In the genomic region with DNA sequence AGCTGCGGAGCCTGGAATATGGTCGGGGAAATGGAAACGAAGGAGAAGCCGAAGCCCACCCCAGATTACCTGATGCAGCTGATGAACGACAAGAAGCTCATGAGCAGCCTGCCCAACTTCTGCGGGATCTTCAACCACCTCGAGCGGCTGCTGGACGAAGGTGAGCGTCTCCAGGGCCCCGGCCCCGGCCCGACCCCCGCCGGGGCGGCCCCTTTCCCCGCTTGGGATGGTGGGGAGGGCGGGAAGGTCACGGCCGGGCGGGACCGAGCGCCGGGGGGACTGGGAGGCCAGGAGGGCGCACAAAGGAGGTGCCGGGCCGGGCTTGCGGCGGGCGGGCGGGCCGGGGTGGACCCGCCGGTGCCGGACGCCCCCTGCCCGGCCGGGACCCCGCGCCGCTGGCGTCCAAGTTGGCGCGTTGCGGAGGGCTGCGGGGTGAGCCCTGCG, we compare ENCODE assay signal across 8 cellular contexts. TPM values are rescaled to one million over a fixed set of nuclear protein-coding genes. Genes with fewer than 3 reads are reported as not detected.
A peak's percentile ranks its signal among the peaks of the same experiment; 100 is the strongest.
DNase-seq lines count a peak whose midpoint lies in the region; ATAC-seq and TF ChIP-seq lines count a peak whose summit lies in the region.

No MANE protein-coding gene starts in this region.

- peak overlapping the region; percentile 75 for H3K4me3 Mint-ChIP-seq in chondrocyte (ENCODE audit: unreplicated experiment)

- H3K27ac ChIP-seq in BLaER1 treated with 17β-estradiol and CSF1 and Interleukin-3, amounts not matched to agents 10 nM and 100 nM, result peak overlapping the region; percentile 98 to 100 (median 99)
- H3K27ac ChIP-seq in SJCRH30 (peak overlapping the region; percentile 73), muscle layer of duodenum (ENCODE audit: low read length) (peak overlapping the region; percentile 69)

- H3K27ac Mint-ChIP-seq in chondrocyte (ENCODE audit: unreplicated experiment), result peak overlapping the region; percentile 89

- no peaks in the 10 kb centered on the region for H3K9me3 ChIP-seq in BLaER1 treated with 17β-estradiol and CSF1 and Interleukin-3, amounts not matched to agents 10 nM and 100 nM (replicated peaks in 1 of 11)
- H3K9me3 ChIP-seq in SJCRH30 (replicated peaks), result no peaks in the 10 kb centered on the region
- no peaks in the 10 kb centered on the region for H3K9me3 ChIP-seq in muscle layer of duodenum (ENCODE audit: control insufficient read depth in 1 of 2, low read length in 2 of 2)

- H3K4me3 ChIP-seq in BLaER1 treated with 17β-estradiol and CSF1 and Interleukin-3, amounts not matched to agents 10 nM and 100 nM, result peak overlapping the region; percentile 81 to 100 (median 96)
- H3K4me3 ChIP-seq in SJCRH30 (peak overlapping the region; percentile 95), muscle layer of duodenum (ENCODE audit: low read depth in 1 of 2, low read length in 2 of 2) (peak overlapping the region; percentile 91 to 93)

- H3K27me3 ChIP-seq in BLaER1 treated with 17β-estradiol and CSF1 and Interleukin-3, amounts not matched to agents 10 nM and 100 nM, result no peaks in the 10 kb centered on the region
- no peaks in the 10 kb centered on the region for H3K27me3 ChIP-seq in SJCRH30
- H3K27me3 ChIP-seq in muscle layer of duodenum (ENCODE audit: low read depth, low read length), result no peaks in the 10 kb centered on the region

- H3K4me1 Mint-ChIP-seq in chondrocyte (ENCODE audit: low read depth), result peaks cover 38% of the 10 kb centered on the region

- TF ChIP-seq CTCF in chondrocyte (IDR thresholded peaks at IDR 0.05), result peak; percentile 6

- DNase-seq in SJCRH30 (peak; percentile 50 to 62), chondrocyte (ENCODE audit: low spot score) (no peak), DMS114 treated with DMSO at 0.1 percent for 48 hours (lab: John Stamatoyannopoulos, UW; ENCODE audit: unreplicated experiment) (no peak), NCI-H446 treated with DMSO at 0.1 percent for 48 hours (lab: John Stamatoyannopoulos, UW) (no peak)

- peaks cover 31 to 47% (median 42%) of the 10 kb centered on the region in 10 experiments for H3K4me1 ChIP-seq in BLaER1 treated with 17β-estradiol and CSF1 and Interleukin-3, amounts not matched to agents 10 nM and 100 nM
- H3K4me1 ChIP-seq in SJCRH30 (peaks cover 19% of the 10 kb centered on the region), muscle layer of duodenum (ENCODE audit: control insufficient read depth in 1 of 2, insufficient read depth in 2 of 2, low read length in 2 of 2) (peaks cover 9 to 25% of the 10 kb centered on the region in 2 donors)

- no peaks in the 10 kb centered on the region for H3K9me3 Mint-ChIP-seq in chondrocyte (ENCODE audit: low read depth)

- H3K36me3 ChIP-seq in BLaER1 treated with 17β-estradiol and CSF1 and Interleukin-3, amounts not matched to agents 10 nM and 100 nM, result 0 out of 22 replicates have a peak, but pooled peaks cover 0 to 4% (median 0%) of the 10 kb centered on the region in 11 experiments
- H3K36me3 ChIP-seq in SJCRH30, result peaks cover 4% of the 10 kb centered on the region; the same call in 1 of the 2 replicates
- H3K36me3 ChIP-seq in muscle layer of duodenum (ENCODE audit: control insufficient read depth in 1 of 2, insufficient read depth in 2 of 2, low read length in 2 of 2), result peaks cover 0 to 13% of the 10 kb centered on the region in 2 donors

- peak overlapping the region in 9 of 11 experiments; percentile 72 to 96 (median 87); a peak in 15 of 22 replicates for H3K4me2 ChIP-seq in BLaER1 treated with 17β-estradiol and CSF1 and Interleukin-3, amounts not matched to agents 10 nM and 100 nM

- H3K9ac ChIP-seq in BLaER1 treated with 17β-estradiol and CSF1 and Interleukin-3, amounts not matched to agents 10 nM and 100 nM, result peak overlapping the region; percentile 96 to 100 (median 99)

- peak; percentile 0 for ATAC-seq in GM21576 (IDR thresholded peaks at IDR 0.05; ENCODE audit: unreplicated experiment)
- ATAC-seq in GM18873 (IDR thresholded peaks at IDR 0.05; ENCODE audit: low FRiP score, unreplicated experiment), result no peak

- H3K36me3 Mint-ChIP-seq in chondrocyte (ENCODE audit: low read depth), result peaks cover 3% of the 10 kb centered on the region

- H3K27me3 Mint-ChIP-seq in chondrocyte (ENCODE audit: low read depth), result no peaks in the 10 kb centered on the region

- peaks cover 39 to 53% (median 43%) of the 10 kb centered on the region in 11 experiments for H4K20me1 ChIP-seq in BLaER1 treated with 17β-estradiol and CSF1 and Interleukin-3, amounts not matched to agents 10 nM and 100 nM

RNA-seq across cellular contexts. Expression of a gene that starts 0.7 kb away (rescaled TPM):
- total RNA-seq in SJCRH30 (2014; rRNA removed; shearing (Covaris generic)), result 224 and 254 TPM in 2 replicates
- 189 to 266 TPM (median 195 TPM) in 3 replicates for total RNA-seq in chondrocyte

Comparison
In these comparisons a context has a peak if more than half of its experiments do, and no peak if none do; other contexts are left out.
1. DNase-seq: peak in SJCRH30 (2 of 2); none in chondrocyte (single experiment), DMS114 treated with DMSO at 0.1 percent for 48 hours (single experiment) and NCI-H446 treated with DMSO at 0.1 percent for 48 hours (single experiment).
2. Peak in every context shown above with its lines, with median percentiles within 50 percentile points of each other: H3K27ac ChIP-seq and H3K4me3 ChIP-seq.